12 cellular contexts compared by ENCODE assay signal in genomic region chr17:58391302-58391984, GRCh38. TPM values are rescaled to one million over a fixed set of nuclear protein-coding genes. Genes with fewer than 3 reads are reported as not detected.
DNase-seq lines count a peak whose midpoint lies in the region; ATAC-seq, FAIRE-seq and TF ChIP-seq lines count a peak whose summit lies in the region.
"Had no signal": no experiment of that assay in that cellular context is flagged by ENCODE, and none has a peak within 500 bp of the region (broad histone marks: within the 10 kb centered on the region; RNA-seq: fewer than 3 reads in every experiment).

No MANE protein-coding gene starts in this region.

- no peak overlapping the region for H3K4me3 Mint-ChIP-seq in HFFc6
- H3K4me3 Mint-ChIP-seq: CD4-positive, alpha-beta T cell; central memory CD8-positive, alpha-beta T cell had no signal

- H3K4me1 Mint-ChIP-seq in HFFc6 (ENCODE audit: low read depth), result no peaks in the 10 kb centered on the region

- H4K20me1 ChIP-seq in keratinocyte (ENCODE audit: control insufficient read depth, extremely low read depth, insufficient read depth, low read length) (peaks cover 11% of the 10 kb centered on the region), smooth muscle cell (ENCODE audit: low read depth) (no peaks in the 10 kb centered on the region)

- no peaks in the 10 kb centered on the region for H3K9me3 ChIP-seq in keratinocyte (ENCODE audit: control insufficient read depth, low read depth, low read length)
- H3K9me3 ChIP-seq in smooth muscle cell (replicated peaks; ENCODE audit: low read depth), result no peaks in the 10 kb centered on the region
- H3K9me3 ChIP-seq: neutrophil had no signal

- peak overlapping the region; percentile 19 for H3K9ac ChIP-seq in keratinocyte (ENCODE audit: control insufficient read depth, extremely low read depth, insufficient read depth, low read length)
- H3K9ac ChIP-seq in smooth muscle cell (ENCODE audit: low read depth), result no peak overlapping the region

- no peak overlapping the region for H3K27ac Mint-ChIP-seq in HFFc6
- H3K27ac Mint-ChIP-seq: CD4-positive, alpha-beta T cell had no signal

- H3K9me1 ChIP-seq in keratinocyte (ENCODE audit: control insufficient read depth, extremely low read depth, insufficient read depth, low read length), result no peaks in the 10 kb centered on the region

- peak overlapping the region; percentile 13 for H3K27ac ChIP-seq in keratinocyte (ENCODE audit: control insufficient read depth, insufficient read depth, low read length)
- no peak overlapping the region for H3K27ac ChIP-seq in smooth muscle cell (ENCODE audit: low read depth)
- H3K27ac ChIP-seq: neutrophil had no signal

- DNase-seq in COR-L47 (lab: John Stamatoyannopoulos, UW) (peak; percentile 98), NCI-H1417 treated with DMSO at 0.1 percent for 48 hours (lab: John Stamatoyannopoulos, UW) (peak; percentile 58), keratinocyte (ENCODE audit: low read depth, low spot score) (no peak), smooth muscle cell (lab: John Stamatoyannopoulos, UW; ENCODE audit: unreplicated experiment) (no peak), HFFc6 (no peak)
- DNase-seq: CD4-positive, alpha-beta T cell had no signal

- no peaks in the 10 kb centered on the region for H3K27me3 ChIP-seq in keratinocyte (ENCODE audit: control insufficient read depth, extremely low read depth, insufficient read depth, low read length)
- no peaks in the 10 kb centered on the region for H3K27me3 ChIP-seq in smooth muscle cell (ENCODE audit: low read depth)
- H3K27me3 ChIP-seq: neutrophil had no signal

- ATAC-seq in SK-N-SH treated with all-trans-retinoic acid at 6 μM for 48 hours, result peak; percentile 48; the same call in 2 of the 3 replicates
- no peak for ATAC-seq in GM21576 (IDR thresholded peaks at IDR 0.05; ENCODE audit: unreplicated experiment)
- no peak for ATAC-seq in HG02973 (IDR thresholded peaks at IDR 0.05; ENCODE audit: unreplicated experiment)

- H3K4me1 ChIP-seq in keratinocyte (ENCODE audit: control insufficient read depth, extremely low read depth, insufficient read depth, low read length) (peaks cover 48% of the 10 kb centered on the region), smooth muscle cell (ENCODE audit: low read depth) (peaks cover 6% of the 10 kb centered on the region)

- dilution Hi-C loops in keratinocyte (cut with MboI; ENCODE audit: extremely low pct_ligation_motif_present, low sequenced_read_pairs), result no loop called here

- peaks cover 39% of the 10 kb centered on the region for H3K27me3 Mint-ChIP-seq in HFFc6 (ENCODE audit: insufficient read depth)
- H3K27me3 Mint-ChIP-seq: CD4-positive, alpha-beta T cell; central memory CD8-positive, alpha-beta T cell had no signal

- FAIRE-seq in keratinocyte (lab: Jason Lieb, UNC), result peak; percentile 95

- H2AFZ ChIP-seq in keratinocyte (ENCODE audit: control insufficient read depth, low read length) (no peak overlapping the region), smooth muscle cell (ENCODE audit: low read depth) (no peak overlapping the region)

- H3K4me3 ChIP-seq in keratinocyte (ENCODE audit: control insufficient read depth in 2 of 3, extremely low read depth in 1 of 3, insufficient read depth in 2 of 3, low read depth in 1 of 3, low read length in 3 of 3) (peak overlapping the region in 2 of 3 experiments; percentile 12 to 18), smooth muscle cell (no peak overlapping the region)

- TF ChIP-seq CTCF in keratinocyte (optimal IDR thresholded peaks at IDR 0.05 in 1 of 3, IDR thresholded peaks at IDR 0.05 in 1 of 3, conservative IDR thresholded peaks at IDR 0.05 in 1 of 3; ENCODE audit: extremely low read depth in 1 of 3, insufficient read depth in 2 of 3, low read length in 3 of 3) (no peak), smooth muscle cell (IDR thresholded peaks at IDR 0.05; ENCODE audit: borderline replicate concordance, insufficient read depth, poor library complexity, severe bottlenecking) (no peak), HFFc6 (IDR thresholded peaks at IDR 0.05) (no peak)

- no peaks in the 10 kb centered on the region for H3K36me3 Mint-ChIP-seq in HFFc6 (ENCODE audit: low read depth)

- no peaks in the 10 kb centered on the region for H3F3A ChIP-seq in smooth muscle cell (ENCODE audit: low read depth)

- H3K4me2 ChIP-seq in keratinocyte (ENCODE audit: control insufficient read depth, extremely low read depth, insufficient read depth, low read depth, low read length) (peak overlapping the region; percentile 69), smooth muscle cell (no peak overlapping the region)

- H3K79me2 ChIP-seq in keratinocyte (ENCODE audit: control insufficient read depth, insufficient read depth, low read length) (peaks cover 67% of the 10 kb centered on the region), smooth muscle cell (ENCODE audit: low read depth) (no peaks in the 10 kb centered on the region)

- no peaks in the 10 kb centered on the region for H3K9me3 Mint-ChIP-seq in HFFc6
- H3K9me3 Mint-ChIP-seq: CD4-positive, alpha-beta T cell; central memory CD8-positive, alpha-beta T cell had no signal

- peaks cover 5% of the 10 kb centered on the region in 2 experiments for H3K36me3 ChIP-seq in keratinocyte (ENCODE audit: control insufficient read depth in 2 of 2, extremely low read depth in 1 of 2, insufficient read depth in 2 of 2, low read length in 2 of 2)
- H3K36me3 ChIP-seq in smooth muscle cell (ENCODE audit: low read depth), result no peaks in the 10 kb centered on the region
- H3K36me3 ChIP-seq: neutrophil had no signal

- 45% methylated on average over 10 of the region's 10 CpGs for WGBS in smooth muscle cell (ENCODE audit: low lambda C conversion rate)

TF ChIP-seq in SK-N-SH treated with all-trans-retinoic acid at 6 μM for 48 hours, 23 proteins besides CTCF, POLR2A, EP300 and RAD21 (continues in another document):
- TF ChIP-seq ISL1 (CRISPR knock-in tag; IDR thresholded peaks at IDR 0.05) (peak; percentile 52; the same call in 1 of the 2 replicates), POU6F1 (CRISPR knock-in tag; IDR thresholded peaks at IDR 0.05; ENCODE audit: borderline replicate concordance, low read depth) (no peak), TSHZ2 (CRISPR knock-in tag; IDR thresholded peaks at IDR 0.05) (peak; percentile 91)

RNA-seq across cellular contexts. Expression of gene RNF43, which starts 25.9 kb away (rescaled TPM):
- polyA plus RNA-seq in keratinocyte (5.3 to 16.4 TPM (median 15.0 TPM) in 3 replicates), smooth muscle cell (0.17 and 2.1 TPM in 2 replicates)
- 6.5 TPM for polyA plus RNA-seq in keratinocyte (2011; ENCODE audit: low read depth)
- polyA plus RNA-seq in keratinocyte (2011; cell fraction: cytosol; rRNA removed), result 7.6 and 9.6 TPM in 2 replicates
- polyA plus RNA-seq in keratinocyte (2011; cell fraction: nucleus; rRNA removed), result 36.2 and 39.0 TPM in 2 replicates
- 8.3 and 16.0 TPM in 2 replicates for polyA plus RNA-seq in keratinocyte (2012; ENCODE audit: low replicate concordance)
- polyA minus RNA-seq in keratinocyte, result 8.0 to 23.8 TPM (median 16.6 TPM) in 3 replicates
- 2.7 TPM for polyA minus RNA-seq in keratinocyte (2011; cell fraction: cytosol; rRNA and poly(A)+ RNA removed)
- 21.7 and 32.8 TPM in 2 replicates for polyA minus RNA-seq in keratinocyte (2011; cell fraction: nucleus; rRNA and poly(A)+ RNA removed)
- total RNA-seq in smooth muscle cell, result 3.2 and 3.8 TPM in 2 replicates
- not detected for total RNA-seq in HFFc6 (2021; fragmentation: NEBNext Ultra II Directional; extraction: Animal tissue kit (Norgen Biotek cat#: 25700))
- total RNA-seq: subcutaneous adipose tissue had no signal

RNA-seq across cellular contexts. Expression of gene SUPT4H1, which starts 39.4 kb away (rescaled TPM):
- polyA plus RNA-seq in keratinocyte (107 to 206 TPM (median 161 TPM) in 3 replicates), smooth muscle cell (92.4 and 107 TPM in 2 replicates)
- 113 TPM for polyA plus RNA-seq in keratinocyte (2011; ENCODE audit: low read depth)
- polyA plus RNA-seq in keratinocyte (2011; cell fraction: cytosol; rRNA removed), result 99.9 and 137 TPM in 2 replicates
- polyA plus RNA-seq in keratinocyte (2011; cell fraction: nucleus; rRNA removed), result 65.9 and 75.0 TPM in 2 replicates
- polyA plus RNA-seq in keratinocyte (2012; ENCODE audit: low replicate concordance), result 90.7 and 125 TPM in 2 replicates
- polyA minus RNA-seq in keratinocyte, result 28.7 to 77.6 TPM (median 57.7 TPM) in 3 replicates
- polyA minus RNA-seq in keratinocyte (2011; cell fraction: cytosol; rRNA and poly(A)+ RNA removed), result 36.6 TPM
- polyA minus RNA-seq in keratinocyte (2011; cell fraction: nucleus; rRNA and poly(A)+ RNA removed), result 11.6 and 18.3 TPM in 2 replicates
- 58.5 and 66.1 TPM in 2 replicates for total RNA-seq in smooth muscle cell
- total RNA-seq in HFFc6 (2021; fragmentation: NEBNext Ultra II Directional; extraction: Animal tissue kit (Norgen Biotek cat#: 25700)), result 100 to 1,000 TPM in 4 of 6 experiments, 10 to 100 TPM in 2; 95.6 to 110 (median 105) TPM

Comparison
In these comparisons a context has a peak if more than half of its experiments do, and no peak if none do; other contexts are left out.
1. DNase-seq: peak in COR-L47 (single experiment) and NCI-H1417 treated with DMSO at 0.1 percent for 48 hours (single experiment); none in keratinocyte (single experiment), smooth muscle cell (single experiment) and HFFc6 (single experiment).